Comparison of ENCODE assay signal across 1 cellular context in the genomic region with DNA sequence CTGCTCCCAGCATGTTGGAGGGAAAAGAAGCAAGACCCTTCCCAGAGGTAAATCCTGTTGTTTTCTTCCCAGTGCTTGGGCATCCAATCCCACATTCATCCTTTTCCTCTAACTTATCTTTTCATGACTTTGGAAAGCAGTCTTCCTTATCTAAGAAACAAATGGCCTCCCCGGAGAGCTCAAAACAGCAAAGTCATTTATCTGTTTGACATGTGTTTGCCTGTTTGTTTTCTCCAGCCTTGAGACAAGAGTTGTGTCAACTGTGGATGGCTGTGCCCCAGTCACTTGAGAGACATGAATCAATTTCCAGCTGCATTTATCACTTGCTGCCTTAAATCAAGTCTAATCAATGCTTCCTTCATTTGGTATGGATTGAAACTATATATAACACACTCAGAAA.
TF ChIP-seq lines count a peak whose summit lies in the region.

No MANE protein-coding gene starts in this region.

TF ChIP-seq in K562, 482 proteins besides CTCF, POLR2A, EP300 and RAD21 (continued from another document and continues in another):
- no peak for TF ChIP-seq ZNF318 (IDR thresholded peaks at IDR 0.05; ENCODE audit: borderline replicate concordance in 1 of 2, low read depth in 1 of 2)
- no peak for TF ChIP-seq CAMTA2 (CRISPR knock-in tag; conservative IDR thresholded peaks at IDR 0.05)
- TF ChIP-seq KAT7 (CRISPR knock-in tag; IDR thresholded peaks at IDR 0.05; ENCODE audit: borderline replicate concordance): no peak
- TF ChIP-seq HES1 (IDR thresholded peaks at IDR 0.05; ENCODE audit: low read depth): peak; percentile 43; the same call in 1 of the 2 replicates
- TF ChIP-seq FUS (optimal IDR thresholded peaks at IDR 0.05; ENCODE audit: low read depth, low read length): no peak
- TF ChIP-seq, protein P1, sequence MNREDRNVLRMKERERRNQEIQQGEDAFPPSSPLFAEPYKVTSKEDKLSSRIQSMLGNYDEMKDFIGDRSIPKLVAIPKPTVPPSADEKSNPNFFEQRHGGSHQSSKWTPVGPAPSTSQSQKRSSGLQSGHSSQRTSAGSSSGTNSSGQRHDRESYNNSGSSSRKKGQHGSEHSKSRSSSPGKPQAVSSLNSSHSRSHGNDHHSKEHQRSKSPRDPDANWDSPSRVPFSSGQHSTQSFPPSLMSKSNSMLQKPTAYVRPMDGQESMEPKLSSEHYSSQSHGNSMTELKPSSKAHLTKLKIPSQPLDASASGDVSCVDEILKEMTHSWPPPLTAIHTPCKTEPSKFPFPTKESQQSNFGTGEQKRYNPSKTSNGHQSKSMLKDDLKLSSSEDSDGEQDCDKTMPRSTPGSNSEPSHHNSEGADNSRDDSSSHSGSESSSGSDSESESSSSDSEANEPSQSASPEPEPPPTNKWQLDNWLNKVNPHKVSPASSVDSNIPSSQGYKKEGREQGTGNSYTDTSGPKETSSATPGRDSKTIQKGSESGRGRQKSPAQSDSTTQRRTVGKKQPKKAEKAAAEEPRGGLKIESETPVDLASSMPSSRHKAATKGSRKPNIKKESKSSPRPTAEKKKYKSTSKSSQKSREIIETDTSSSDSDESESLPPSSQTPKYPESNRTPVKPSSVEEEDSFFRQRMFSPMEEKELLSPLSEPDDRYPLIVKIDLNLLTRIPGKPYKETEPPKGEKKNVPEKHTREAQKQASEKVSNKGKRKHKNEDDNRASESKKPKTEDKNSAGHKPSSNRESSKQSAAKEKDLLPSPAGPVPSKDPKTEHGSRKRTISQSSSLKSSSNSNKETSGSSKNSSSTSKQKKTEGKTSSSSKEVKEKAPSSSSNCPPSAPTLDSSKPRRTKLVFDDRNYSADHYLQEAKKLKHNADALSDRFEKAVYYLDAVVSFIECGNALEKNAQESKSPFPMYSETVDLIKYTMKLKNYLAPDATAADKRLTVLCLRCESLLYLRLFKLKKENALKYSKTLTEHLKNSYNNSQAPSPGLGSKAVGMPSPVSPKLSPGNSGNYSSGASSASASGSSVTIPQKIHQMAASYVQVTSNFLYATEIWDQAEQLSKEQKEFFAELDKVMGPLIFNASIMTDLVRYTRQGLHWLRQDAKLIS (CRISPR knock-in tag; IDR thresholded peaks at IDR 0.05): no peak
- no peak for TF ChIP-seq ZNF436 (CRISPR knock-in tag; IDR thresholded peaks at IDR 0.05)
- TF ChIP-seq, protein P2, sequence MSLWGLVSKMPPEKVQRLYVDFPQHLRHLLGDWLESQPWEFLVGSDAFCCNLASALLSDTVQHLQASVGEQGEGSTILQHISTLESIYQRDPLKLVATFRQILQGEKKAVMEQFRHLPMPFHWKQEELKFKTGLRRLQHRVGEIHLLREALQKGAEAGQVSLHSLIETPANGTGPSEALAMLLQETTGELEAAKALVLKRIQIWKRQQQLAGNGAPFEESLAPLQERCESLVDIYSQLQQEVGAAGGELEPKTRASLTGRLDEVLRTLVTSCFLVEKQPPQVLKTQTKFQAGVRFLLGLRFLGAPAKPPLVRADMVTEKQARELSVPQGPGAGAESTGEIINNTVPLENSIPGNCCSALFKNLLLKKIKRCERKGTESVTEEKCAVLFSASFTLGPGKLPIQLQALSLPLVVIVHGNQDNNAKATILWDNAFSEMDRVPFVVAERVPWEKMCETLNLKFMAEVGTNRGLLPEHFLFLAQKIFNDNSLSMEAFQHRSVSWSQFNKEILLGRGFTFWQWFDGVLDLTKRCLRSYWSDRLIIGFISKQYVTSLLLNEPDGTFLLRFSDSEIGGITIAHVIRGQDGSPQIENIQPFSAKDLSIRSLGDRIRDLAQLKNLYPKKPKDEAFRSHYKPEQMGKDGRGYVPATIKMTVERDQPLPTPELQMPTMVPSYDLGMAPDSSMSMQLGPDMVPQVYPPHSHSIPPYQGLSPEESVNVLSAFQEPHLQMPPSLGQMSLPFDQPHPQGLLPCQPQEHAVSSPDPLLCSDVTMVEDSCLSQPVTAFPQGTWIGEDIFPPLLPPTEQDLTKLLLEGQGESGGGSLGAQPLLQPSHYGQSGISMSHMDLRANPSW (CRISPR knock-in tag; IDR thresholded peaks at IDR 0.05): no peak
- TF ChIP-seq ZNF507 (tag; conservative IDR thresholded peaks at IDR 0.05): no peak
- no peak for TF ChIP-seq TSHZ1 (CRISPR knock-in tag; IDR thresholded peaks at IDR 0.05)
- TF ChIP-seq GABPB2 (CRISPR knock-in tag; conservative IDR thresholded peaks at IDR 0.05): no peak
- TF ChIP-seq ZNF644 (tag; IDR thresholded peaks at IDR 0.05; ENCODE audit: low read depth): no peak
- TF ChIP-seq KLF16 (IDR thresholded peaks at IDR 0.05): peak; percentile 82
- TF ChIP-seq SOX6 (IDR thresholded peaks at IDR 0.05): peak; percentile 92
- no peak for TF ChIP-seq STAG1 (CRISPR knock-in tag; IDR thresholded peaks at IDR 0.05; ENCODE audit: borderline replicate concordance)
- no peak for TF ChIP-seq FOXP1 (CRISPR knock-in tag; IDR thresholded peaks at IDR 0.05)
- TF ChIP-seq NR1H2 (CRISPR knock-in tag; IDR thresholded peaks at IDR 0.05): no peak
- TF ChIP-seq SMARCE1 (IDR thresholded peaks at IDR 0.05): peak; percentile 93
- TF ChIP-seq BRD4 (IDR thresholded peaks at IDR 0.05): no peak
- 0 out of 2 replicates have a peak, but pooled peaks have one; percentile 19 for TF ChIP-seq CREB1 (IDR thresholded peaks at IDR 0.05)
- TF ChIP-seq CREB1 (CRISPR knock-in tag; IDR thresholded peaks at IDR 0.05): no peak
- TF ChIP-seq RNF2 (IDR thresholded peaks at IDR 0.05): no peak
- TF ChIP-seq MBD2 (IDR thresholded peaks at IDR 0.05; ENCODE audit: borderline replicate concordance, low read depth): peak; percentile 30; the same call in 1 of the 2 replicates
- peak; percentile 97 for TF ChIP-seq CBFA2T3 (IDR thresholded peaks at IDR 0.05)
- TF ChIP-seq TBL1XR1 (IDR thresholded peaks at IDR 0.05; ENCODE audit: low read length in 2 of 2): peak in 1 of 2 experiments; percentile 90; a peak in 2 of 4 replicates
- no peak for TF ChIP-seq ZBTB9 (CRISPR knock-in tag; IDR thresholded peaks at IDR 0.05)
- no peak for TF ChIP-seq SETDB1 (IDR thresholded peaks at IDR 0.05; ENCODE audit: low read length)
- peak; percentile 94 for TF ChIP-seq NFE2 (IDR thresholded peaks at IDR 0.05; ENCODE audit: low read depth)
- TF ChIP-seq TRIM24 (IDR thresholded peaks at IDR 0.05): peak; percentile 89 to 91
- 0 out of 2 replicates have a peak, but pooled peaks have one; percentile 43 for TF ChIP-seq ZNF584 (CRISPR knock-in tag; IDR thresholded peaks at IDR 0.05; ENCODE audit: low read depth)
- no peak for TF ChIP-seq BRD9 (IDR thresholded peaks at IDR 0.05; ENCODE audit: low read depth, partially characterized antibody)
- no peak for TF ChIP-seq SMAD3 (CRISPR knock-in tag; conservative IDR thresholded peaks at IDR 0.05)
- TF ChIP-seq, protein P3, sequence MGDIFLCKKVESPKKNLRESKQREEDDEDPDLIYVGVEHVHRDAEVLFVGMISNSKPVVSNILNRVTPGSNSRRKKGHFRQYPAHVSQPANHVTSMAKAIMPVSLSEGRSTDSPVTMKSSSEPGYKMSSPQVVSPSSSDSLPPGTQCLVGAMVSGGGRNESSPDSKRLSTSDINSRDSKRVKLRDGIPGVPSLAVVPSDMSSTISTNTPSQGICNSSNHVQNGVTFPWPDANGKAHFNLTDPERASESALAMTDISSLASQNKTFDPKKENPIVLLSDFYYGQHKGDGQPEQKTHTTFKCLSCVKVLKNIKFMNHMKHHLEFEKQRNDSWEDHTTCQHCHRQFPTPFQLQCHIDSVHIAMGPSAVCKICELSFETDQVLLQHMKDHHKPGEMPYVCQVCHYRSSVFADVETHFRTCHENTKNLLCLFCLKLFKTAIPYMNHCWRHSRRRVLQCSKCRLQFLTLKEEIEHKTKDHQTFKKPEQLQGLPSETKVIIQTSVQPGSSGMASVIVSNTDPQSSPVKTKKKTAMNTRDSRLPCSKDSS (IDR thresholded peaks at IDR 0.05; ENCODE audit: low read depth, partially characterized antibody): no peak
- no peak for TF ChIP-seq ZNF586 (CRISPR knock-in tag; conservative IDR thresholded peaks at IDR 0.05)
- TF ChIP-seq RBBP5 (IDR thresholded peaks at IDR 0.05; ENCODE audit: borderline replicate concordance, insufficient read depth, low read length, poor library complexity, severe bottlenecking): no peak
